ENCODE assay signal across 8 cellular contexts in the genomic region with DNA sequence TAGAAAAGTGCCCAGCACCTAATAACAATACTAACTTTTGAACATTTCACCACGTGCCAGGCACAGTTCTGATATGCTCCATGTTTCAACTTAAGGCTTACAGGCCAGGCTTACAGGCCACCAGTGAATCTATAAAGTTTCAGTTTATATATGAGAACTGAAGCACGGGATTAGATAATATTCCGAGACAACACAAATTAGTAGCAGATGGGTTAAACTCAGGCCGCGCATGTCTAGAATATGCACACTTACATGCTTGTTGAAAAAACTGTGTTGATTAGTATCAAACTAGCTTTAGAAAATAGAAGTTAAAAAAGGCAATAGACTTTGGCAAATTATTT.
DNase-seq lines count a peak whose midpoint lies in the region; ATAC-seq lines count a peak whose summit lies in the region.

No MANE protein-coding gene starts in this region.

- H3K4me3 Mint-ChIP-seq in activated T-cell treated with anti-CD3 and anti-CD28 coated beads, Interleukin-2, amount 50 U/mL, for 72 hours = peak overlapping the region; percentile 87 to 89
- H3K4me3 Mint-ChIP-seq in activated naive CD8-positive, alpha-beta T cell treated with anti-CD3 and anti-CD28 coated beads, Interleukin-2, amount 50 U/mL, for 24 hours = peak overlapping the region; percentile 78

- H3K27ac ChIP-seq in layer of hippocampus (ENCODE audit: low read depth, low read length) (peak overlapping the region; percentile 71), thymus (ENCODE audit: low read depth) (no peak overlapping the region)

- H3K4me1 ChIP-seq in thymus (ENCODE audit: control insufficient read depth, insufficient read depth, low read length) = no peaks in the 10 kb centered on the region
- H3K4me1 ChIP-seq in HAP-1 = no peaks in the 10 kb centered on the region

- 87% methylated on average over 5 of the region's 5 CpGs for WGBS in thymus

- H3K9me3 Mint-ChIP-seq in activated T-cell treated with anti-CD3 and anti-CD28 coated beads, Interleukin-2, amount 50 U/mL, for 72 hours = peaks cover 2% of the 10 kb centered on the region in 2 donors
- peaks cover 9% of the 10 kb centered on the region for H3K9me3 Mint-ChIP-seq in activated naive CD8-positive, alpha-beta T cell treated with anti-CD3 and anti-CD28 coated beads, Interleukin-2, amount 50 U/mL, for 24 hours

- H3K4me1 Mint-ChIP-seq in activated T-cell treated with anti-CD3 and anti-CD28 coated beads, Interleukin-2, amount 50 U/mL, for 72 hours (ENCODE audit: low read depth) = peaks cover 20% of the 10 kb centered on the region
- peaks cover 18% of the 10 kb centered on the region for H3K4me1 Mint-ChIP-seq in activated naive CD8-positive, alpha-beta T cell treated with anti-CD3 and anti-CD28 coated beads, Interleukin-2, amount 50 U/mL, for 24 hours

- H3K4me3 ChIP-seq in thymus (ENCODE audit: low read length) (peak overlapping the region; percentile 65), HAP-1 (no peak overlapping the region)

- in situ Hi-C loops in HAP-1 (cut with MboI; ENCODE audit: low sequenced_read_pairs) = no loop called here

- H3K36me3 ChIP-seq in thymus (ENCODE audit: control insufficient read depth, insufficient read depth) (no peaks in the 10 kb centered on the region), HAP-1 (replicated peaks) (no peaks in the 10 kb centered on the region)

- no peak for DNase-seq in activated T-cell treated with anti-CD3 and anti-CD28 coated beads, Interleukin-2, amount 50 U/mL, for 72 hours
- DNase-seq in activated T-cell treated with anti-CD3 and anti-CD28 coated beads for 4 hours (no peak), glomerular visceral epithelial cell (ENCODE audit: extremely low spot score) (no peak), HAP-1 (ENCODE audit: low spot score in 2 of 2) (no peak)
- no peak for DNase-seq in activated naive CD8-positive, alpha-beta T cell treated with anti-CD3 and anti-CD28 coated beads, Interleukin-2, amount 50 U/mL, for 24 hours

- ATAC-seq in activated T-cell treated with anti-CD3 and anti-CD28 coated beads, Interleukin-2, amount 50 U/mL, for 72 hours (replicated peaks in 1 of 2) = no peak
- ATAC-seq in activated naive CD8-positive, alpha-beta T cell treated with anti-CD3 and anti-CD28 coated beads, Interleukin-2, amount 50 U/mL, for 24 hours = no peak
- ATAC-seq in GM19397 (IDR thresholded peaks at IDR 0.05; ENCODE audit: unreplicated experiment) = no peak

- no peaks in the 10 kb centered on the region for H3K27me3 ChIP-seq in layer of hippocampus (ENCODE audit: control insufficient read depth, insufficient read depth, low read length)
- no peaks in the 10 kb centered on the region for H3K27me3 ChIP-seq in thymus (ENCODE audit: control insufficient read depth, insufficient read depth)
- H3K27me3 ChIP-seq in HAP-1 (ENCODE audit: low read depth) = no peaks in the 10 kb centered on the region

- no peaks in the 10 kb centered on the region for H3K27me3 Mint-ChIP-seq in activated T-cell treated with anti-CD3 and anti-CD28 coated beads, Interleukin-2, amount 50 U/mL, for 72 hours (ENCODE audit: low read depth)
- no peaks in the 10 kb centered on the region for H3K27me3 Mint-ChIP-seq in activated naive CD8-positive, alpha-beta T cell treated with anti-CD3 and anti-CD28 coated beads, Interleukin-2, amount 50 U/mL, for 24 hours

- H3K36me3 Mint-ChIP-seq in activated T-cell treated with anti-CD3 and anti-CD28 coated beads, Interleukin-2, amount 50 U/mL, for 72 hours (ENCODE audit: insufficient read depth in 2 of 2) = peaks cover 5% of the 10 kb centered on the region in 2 donors
- H3K36me3 Mint-ChIP-seq in activated naive CD8-positive, alpha-beta T cell treated with anti-CD3 and anti-CD28 coated beads, Interleukin-2, amount 50 U/mL, for 24 hours (ENCODE audit: low read depth) = peaks cover 9% of the 10 kb centered on the region

- peak overlapping the region; percentile 97 for H3K27ac Mint-ChIP-seq in activated T-cell treated with anti-CD3 and anti-CD28 coated beads, Interleukin-2, amount 50 U/mL, for 72 hours
- peak overlapping the region; percentile 85 for H3K27ac Mint-ChIP-seq in activated naive CD8-positive, alpha-beta T cell treated with anti-CD3 and anti-CD28 coated beads, Interleukin-2, amount 50 U/mL, for 24 hours

- H3K9me3 ChIP-seq in thymus (ENCODE audit: control insufficient read depth) (no peaks in the 10 kb centered on the region), HAP-1 (no peaks in the 10 kb centered on the region)
